10 cellular contexts compared by ENCODE assay signal in the genomic region with DNA sequence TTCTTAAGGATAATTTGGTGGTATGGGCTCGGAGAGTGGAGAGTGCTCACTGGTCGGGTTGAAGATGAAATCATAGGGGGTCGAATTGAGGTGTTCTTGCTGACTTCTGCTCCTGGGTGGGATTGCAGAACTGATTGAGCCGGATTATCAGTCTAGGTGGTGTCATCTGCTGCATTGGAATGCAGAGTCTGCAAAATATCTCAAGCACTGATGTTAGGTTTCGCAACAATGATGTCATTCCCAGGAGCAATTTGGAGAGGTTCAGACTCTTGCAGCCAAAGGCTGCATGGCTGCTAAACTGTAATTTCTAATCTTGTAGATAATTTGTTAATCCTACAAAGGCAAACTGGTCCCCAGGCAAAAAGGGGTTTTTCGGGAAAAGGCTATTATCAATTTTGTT.
DNase-seq lines count a peak whose midpoint lies in the region; ATAC-seq and TF ChIP-seq lines count a peak whose summit lies in the region.
"Had no signal": no experiment of that assay in that cellular context is flagged by ENCODE, and none has a peak within 500 bp of the region (broad histone marks: within the 10 kb centered on the region; RNA-seq: fewer than 3 reads in every experiment).

No MANE protein-coding gene starts in this region.

- no peak overlapping the region for H2BK120ac ChIP-seq in IMR-90 (ENCODE audit: low read depth, low read length)

- no peak overlapping the region for H3K4ac ChIP-seq in IMR-90 (ENCODE audit: low read depth, low read length)

- dilution Hi-C loops in IMR-90 (cut with HindIII; ENCODE audit: low sequenced_read_pairs, unreplicated experiment), result no loop called here

- BruUV-seq in IMR-90 (replicated peaks; lab: Mats Ljungman, UMichigan), result no TSS peak

- no peak overlapping the region for H2BK20ac ChIP-seq in IMR-90 (ENCODE audit: low read depth, low read length)

- in situ Hi-C loops in IMR-90 (cut with MboI; ENCODE audit: low sequenced_read_pairs), result no loop called here

- no peaks in the 10 kb centered on the region for H3K36me3 ChIP-seq in CD4-positive, CD25-positive, alpha-beta regulatory T cell (ENCODE audit: control insufficient read depth, insufficient read depth, low read length)
- H3K36me3 ChIP-seq in IMR-90 (ENCODE audit: control insufficient read depth, insufficient read depth, low read length) (no peaks in the 10 kb centered on the region), left lung (no peaks in the 10 kb centered on the region), gastroesophageal sphincter (no peaks in the 10 kb centered on the region)
- H3K36me3 ChIP-seq: uterus had no signal

- peaks cover 0 to 2% (median 0%) of the 10 kb centered on the region in 7 donors for H3K9me3 Mint-ChIP-seq in CD4-positive, CD25-positive, alpha-beta regulatory T cell
- H3K9me3 Mint-ChIP-seq in activated naive CD8-positive, alpha-beta T cell treated with anti-CD3 and anti-CD28 coated beads, Interleukin-2, amount 10 ng/mL, durations not matched to agents 7 days and 5 days, result peaks cover 2% of the 10 kb centered on the region

- H2AK5ac ChIP-seq in IMR-90 (ENCODE audit: low read depth, low read length), result no peak overlapping the region

- POLR2A ChIA-PET in IMR-90 (lab: Charles Lee; ENCODE audit: unreplicated experiment), result no interaction called here
- POLR2A ChIA-PET in activated naive CD8-positive, alpha-beta T cell treated with anti-CD3 and anti-CD28 coated beads, Interleukin-2, amount 10 ng/mL, durations not matched to agents 7 days and 5 days (lab: Charles Lee), result interaction anchor here (1.0 to 2.1 kb wide), 5 partner anchors 8 to 43 kb away, joined by 3 to 8 read pairs (median 7); no protein-coding TSS in a partner anchor

- no peaks in the 10 kb centered on the region for H3K79me1 ChIP-seq in IMR-90 (ENCODE audit: low read depth in 1 of 2, low read length in 2 of 2)

- TF ChIP-seq CTCF in IMR-90 (conservative IDR thresholded peaks at IDR 0.05; ENCODE audit: low read depth, low read length), result no peak
- no peak for TF ChIP-seq CTCF in left lung (IDR thresholded peaks at IDR 0.05)
- TF ChIP-seq CTCF in gastroesophageal sphincter (IDR thresholded peaks at IDR 0.05), result no peak

- H2BK15ac ChIP-seq in IMR-90 (ENCODE audit: low read depth, low read length), result no peak overlapping the region

- DNase-seq in CD4-positive, CD25-positive, alpha-beta regulatory T cell, result no peak
- DNase-seq in IMR-90, result peak; percentile 69
- no peak for DNase-seq in activated naive CD8-positive, alpha-beta T cell treated with anti-CD3 and anti-CD28 coated beads, Interleukin-2, amount 10 ng/mL, durations not matched to agents 7 days and 5 days
- DNase-seq in left lung, result no peak
- no peak for DNase-seq in NCI-H524 (lab: John Stamatoyannopoulos, UW)
- no peak for DNase-seq in stimulated activated CD4-positive, alpha-beta T cell treated with anti-CD3 and anti-CD28 coated beads, Interleukin-4, amount 100 ng/mL, for 1 hour

- H3K56ac ChIP-seq in IMR-90 (ENCODE audit: extremely low read depth, insufficient read depth, low read length), result no peak overlapping the region

- ATAC-seq in CD4-positive, CD25-positive, alpha-beta regulatory T cell (ENCODE audit: low read depth in 2 of 2), result no peak
- peak; percentile 82 for ATAC-seq in IMR-90 (ENCODE audit: low read depth)
- no peak for ATAC-seq in activated naive CD8-positive, alpha-beta T cell treated with anti-CD3 and anti-CD28 coated beads, Interleukin-2, amount 10 ng/mL, durations not matched to agents 7 days and 5 days (ENCODE audit: low read depth)
- peak; percentile 53 for ATAC-seq in left lung
- no peak for ATAC-seq in gastroesophageal sphincter
- no peak for ATAC-seq in HG03196 (IDR thresholded peaks at IDR 0.05; ENCODE audit: unreplicated experiment)

- H3K4me3 ChIP-seq in CD4-positive, CD25-positive, alpha-beta regulatory T cell (ENCODE audit: low read depth, low read length), result no peak overlapping the region
- no peak overlapping the region for H3K4me3 ChIP-seq in IMR-90 (ENCODE audit: insufficient read depth, low read depth, low read length)
- no peak overlapping the region for H3K4me3 ChIP-seq in left lung
- H3K4me3 ChIP-seq in gastroesophageal sphincter, result no peak overlapping the region
- H3K4me3 ChIP-seq: uterus had no signal

- H3K4me1 Mint-ChIP-seq in CD4-positive, CD25-positive, alpha-beta regulatory T cell, result peaks cover 0 to 72% (median 35%) of the 10 kb centered on the region in 4 donors
- H3K4me1 Mint-ChIP-seq in activated naive CD8-positive, alpha-beta T cell treated with anti-CD3 and anti-CD28 coated beads, Interleukin-2, amount 10 ng/mL, durations not matched to agents 7 days and 5 days, result peaks cover 41% of the 10 kb centered on the region

- CTCF ChIA-PET in IMR-90 (lab: Yijun Ruan, JAX), result no interaction called here

- no peak overlapping the region for H4K5ac ChIP-seq in IMR-90 (ENCODE audit: low read depth, low read length)

- no peaks in the 10 kb centered on the region for H4K20me1 ChIP-seq in IMR-90 (ENCODE audit: insufficient read depth, low read length)

- WGBS in IMR-90 (ENCODE audit: extremely low coverage in 2 of 2, insufficient read length in 1 of 2), 2 experiments, result 60% methylated on average over 1 of the region's 6 CpGs; no CpG with 5 or more reads in 1 of the 2 experiments
- WGBS in gastroesophageal sphincter (ENCODE audit: low coverage in 1 of 2), 2 donors, result 71 to 84% methylated on average over 5 to 6 of the region's 6 CpGs

- peaks cover 20% of the 10 kb centered on the region for H3K4me1 ChIP-seq in CD4-positive, CD25-positive, alpha-beta regulatory T cell (ENCODE audit: control insufficient read depth, insufficient read depth, low read length, poor library complexity, severe bottlenecking)
- H3K4me1 ChIP-seq in IMR-90 (ENCODE audit: control insufficient read depth, insufficient read depth, low read length) (no peaks in the 10 kb centered on the region), left lung (peaks cover 0 to 11% of the 10 kb centered on the region in 2 donors), gastroesophageal sphincter (peaks cover 0 to 4% (median 0%) of the 10 kb centered on the region in 3 donors)
- H3K4me1 ChIP-seq: uterus had no signal

- no peak overlapping the region for H3K18ac ChIP-seq in IMR-90 (ENCODE audit: low read depth, low read length)

- intact Hi-C loops in IMR-90 (cut with micrococcal nuclease) (no loop called here), left lung (cut with DNase I) (no loop called here)

- no peak overlapping the region for H3K9ac ChIP-seq in IMR-90 (ENCODE audit: low read depth, low read length)

- no peak overlapping the region for H3K4me3 Mint-ChIP-seq in CD4-positive, CD25-positive, alpha-beta regulatory T cell
- H3K4me3 Mint-ChIP-seq in activated naive CD8-positive, alpha-beta T cell treated with anti-CD3 and anti-CD28 coated beads, Interleukin-2, amount 10 ng/mL, durations not matched to agents 7 days and 5 days, result no peak overlapping the region

- no peaks in the 10 kb centered on the region for H3K27me3 ChIP-seq in CD4-positive, CD25-positive, alpha-beta regulatory T cell (ENCODE audit: control insufficient read depth, insufficient read depth, low read length)
- peaks cover 7% of the 10 kb centered on the region for H3K27me3 ChIP-seq in IMR-90 (ENCODE audit: control insufficient read depth, insufficient read depth, low read length)
- H3K27me3 ChIP-seq in left lung, result no peaks in the 10 kb centered on the region
- H3K27me3 ChIP-seq in gastroesophageal sphincter, result no peaks in the 10 kb centered on the region
- H3K27me3 ChIP-seq: uterus had no signal

- TF ChIP-seq RAD21 in IMR-90 (IDR thresholded peaks at IDR 0.05; ENCODE audit: low read length), result no peak

- no peak overlapping the region for H3K27ac ChIP-seq in CD4-positive, CD25-positive, alpha-beta regulatory T cell (ENCODE audit: insufficient read depth, low read length, poor library complexity, severe bottlenecking)
- no peak overlapping the region for H3K27ac ChIP-seq in IMR-90 (ENCODE audit: insufficient read depth, low read length)
- no peak overlapping the region for H3K27ac ChIP-seq in left lung
- no peak overlapping the region for H3K27ac ChIP-seq in gastroesophageal sphincter
- H3K27ac ChIP-seq: uterus had no signal

- no peak overlapping the region for H2BK5ac ChIP-seq in IMR-90 (ENCODE audit: low read depth, low read length, poor library complexity, severe bottlenecking)

- TF ChIP-seq POLR2A in IMR-90 (IDR thresholded peaks at IDR 0.05; ENCODE audit: low read depth, low read length) (no peak), gastroesophageal sphincter (IDR thresholded peaks at IDR 0.05) (no peak)

- H3K27me3 Mint-ChIP-seq in CD4-positive, CD25-positive, alpha-beta regulatory T cell, result no peaks in the 10 kb centered on the region
- no peaks in the 10 kb centered on the region for H3K27me3 Mint-ChIP-seq in activated naive CD8-positive, alpha-beta T cell treated with anti-CD3 and anti-CD28 coated beads, Interleukin-2, amount 10 ng/mL, durations not matched to agents 7 days and 5 days
- H3K27me3 Mint-ChIP-seq: progenitor cell of endocrine pancreas had no signal

- no peak overlapping the region for H4K8ac ChIP-seq in IMR-90 (ENCODE audit: low read depth in 2 of 2, low read length in 2 of 2)

- no peaks in the 10 kb centered on the region for H3K36me3 Mint-ChIP-seq in CD4-positive, CD25-positive, alpha-beta regulatory T cell
- H3K36me3 Mint-ChIP-seq in activated naive CD8-positive, alpha-beta T cell treated with anti-CD3 and anti-CD28 coated beads, Interleukin-2, amount 10 ng/mL, durations not matched to agents 7 days and 5 days, result no peaks in the 10 kb centered on the region

- no peak overlapping the region for H2AFZ ChIP-seq in IMR-90 (replicated peaks; ENCODE audit: low read length, poor library complexity)

- H4K91ac ChIP-seq in IMR-90 (ENCODE audit: insufficient read depth, low read depth, low read length), result no peak overlapping the region

- no peak overlapping the region for H3K23ac ChIP-seq in IMR-90 (ENCODE audit: low read depth, low read length)

- H3K14ac ChIP-seq in IMR-90 (replicated peaks; ENCODE audit: low read depth, low read length), result no peak overlapping the region

- no peak overlapping the region for H2AK9ac ChIP-seq in IMR-90 (replicated peaks; ENCODE audit: low read depth, low read length, poor library complexity)

- no peak overlapping the region for H3K4me2 ChIP-seq in IMR-90 (ENCODE audit: low read depth, low read length)

- H3K27ac Mint-ChIP-seq in CD4-positive, CD25-positive, alpha-beta regulatory T cell, result peak overlapping the region; percentile 1 to 96 (median 20)
- H3K27ac Mint-ChIP-seq in activated naive CD8-positive, alpha-beta T cell treated with anti-CD3 and anti-CD28 coated beads, Interleukin-2, amount 10 ng/mL, durations not matched to agents 7 days and 5 days, result peak overlapping the region; percentile 96
- H3K27ac Mint-ChIP-seq: progenitor cell of endocrine pancreas had no signal

- H3K9me1 ChIP-seq in IMR-90 (ENCODE audit: insufficient read depth, low read length), result no peaks in the 10 kb centered on the region

- H3K9me3 ChIP-seq in CD4-positive, CD25-positive, alpha-beta regulatory T cell (ENCODE audit: control insufficient read depth in 2 of 2, low read length in 2 of 2), result no peaks in the 10 kb centered on the region
- H3K9me3 ChIP-seq in IMR-90 (ENCODE audit: control insufficient read depth, insufficient read depth, low read length) (no peaks in the 10 kb centered on the region), left lung (no peaks in the 10 kb centered on the region), gastroesophageal sphincter (no peaks in the 10 kb centered on the region)
- H3K9me3 ChIP-seq: uterus had no signal

- no peak for TF ChIP-seq EP300 in gastroesophageal sphincter (IDR thresholded peaks at IDR 0.05)

Comparison
In these comparisons a context has a peak if more than half of its experiments do, and no peak if none do; other contexts are left out.
1. ATAC-seq: peak in IMR-90 (single experiment) and left lung (single experiment); none in CD4-positive, CD25-positive, alpha-beta regulatory T cell (0 of 2), activated naive CD8-positive, alpha-beta T cell treated with anti-CD3 and anti-CD28 coated beads, Interleukin-2, amount 10 ng/mL, durations not matched to agents 7 days and 5 days (single experiment), gastroesophageal sphincter (single experiment) and HG03196 (single experiment).